In genomic region chr12:94147377-94147990, GRCh38 we compare ENCODE assay signal across 8 cellular contexts. TPM values are rescaled to one million over a fixed set of nuclear protein-coding genes. Genes with fewer than 3 reads are reported as not detected.
DNase-seq lines count a peak whose midpoint lies in the region; ATAC-seq and TF ChIP-seq lines count a peak whose summit lies in the region.

No MANE protein-coding gene starts in this region.

- in situ Hi-C loops in HAP-1 (cut with MboI; ENCODE audit: low sequenced_read_pairs) = loop anchor here (10.0 kb wide), 1 partner anchor 287 kb away; no protein-coding TSS in a partner anchor

- no peak for TF ChIP-seq CTCF in BJ (IDR thresholded peaks at IDR 0.05; ENCODE audit: insufficient read depth, low read depth, low read length)
- no peak for TF ChIP-seq CTCF in breast epithelium (IDR thresholded peaks at IDR 0.05)
- no peak for TF ChIP-seq CTCF in nephron (IDR thresholded peaks at IDR 0.05; ENCODE audit: unreplicated experiment in 3 of 3)

- POLR2A ChIA-PET in BJ (lab: Charles Lee) = no interaction called here

- H3K27me3 Mint-ChIP-seq in nephron (ENCODE audit: low read depth) = peaks cover 62% of the 10 kb centered on the region

- H3K4me1 ChIP-seq in HAP-1 (peaks cover 24% of the 10 kb centered on the region), breast epithelium (peaks cover 0 to 7% of the 10 kb centered on the region in 2 donors)

- no peak overlapping the region for H3K27ac Mint-ChIP-seq in nephron

- H3K36me3 ChIP-seq in BJ (ENCODE audit: control insufficient read depth, insufficient read depth, low read length) (no peaks in the 10 kb centered on the region), HAP-1 (replicated peaks) (no peaks in the 10 kb centered on the region), breast epithelium (no peaks in the 10 kb centered on the region)

- TF ChIP-seq POLR2A in breast epithelium (IDR thresholded peaks at IDR 0.05) = no peak

- H3K9me3 ChIP-seq in HAP-1 (no peaks in the 10 kb centered on the region), breast epithelium (no peaks in the 10 kb centered on the region)

- H3K9me3 Mint-ChIP-seq in nephron = no peaks in the 10 kb centered on the region

- no peaks in the 10 kb centered on the region for H3K36me3 Mint-ChIP-seq in nephron (ENCODE audit: low read depth)

- ATAC-seq in GM18517 (IDR thresholded peaks at IDR 0.05; ENCODE audit: unreplicated experiment) (no peak), GM18511 (IDR thresholded peaks at IDR 0.05; ENCODE audit: unreplicated experiment) (no peak)

- H3K4me3 Mint-ChIP-seq in nephron = peak overlapping the region; percentile 82 to 87 (median 86)

- intact Hi-C loops in breast epithelium (cut with DNase I; ENCODE audit: low total_unique reads) = loop anchor here (10.0 kb wide), 1 partner anchor 597 kb away; no protein-coding TSS in a partner anchor

- H3K4me3 ChIP-seq in BJ (ENCODE audit: low read depth, low read length) = peak overlapping the region; percentile 50
- peak overlapping the region; percentile 60 for H3K4me3 ChIP-seq in HAP-1
- peak overlapping the region; percentile 66 to 83 (median 66) for H3K4me3 ChIP-seq in breast epithelium

- peak overlapping the region; percentile 35 to 63 for H3K27ac ChIP-seq in breast epithelium

- DNase-seq in BJ (ENCODE audit: low read depth) (no peak), HAP-1 (ENCODE audit: low spot score in 2 of 2) (no peak), breast epithelium (ENCODE audit: low spot score in 2 of 2) (no peak), DMS153 (lab: John Stamatoyannopoulos, UW) (no peak), GM19238 (ENCODE audit: insufficient read length, low spot score) (no peak)

- H3K27me3 ChIP-seq in BJ (ENCODE audit: control insufficient read depth, insufficient read depth, low read length) = peaks cover 40% of the 10 kb centered on the region
- no peaks in the 10 kb centered on the region for H3K27me3 ChIP-seq in HAP-1 (ENCODE audit: low read depth)
- peaks cover 0 to 17% of the 10 kb centered on the region in 2 donors for H3K27me3 ChIP-seq in breast epithelium

- CTCF ChIA-PET in BJ (lab: Yijun Ruan, JAX) = interaction anchor here (4.2 kb wide), 1 partner anchor 12 kb away, joined by 29 read pairs; no protein-coding TSS in a partner anchor

- peaks cover 25% of the 10 kb centered on the region for H3K4me1 Mint-ChIP-seq in nephron

RNA-seq across cellular contexts. Expression of gene PLXNC1, which starts 0.9 kb away (rescaled TPM):
- 2.2 and 3.4 TPM in 2 replicates for polyA plus RNA-seq in BJ (2011; rRNA removed)
- 3.9 and 5.8 TPM in 2 replicates for polyA minus RNA-seq in BJ (2011; rRNA and poly(A)+ RNA removed)
- 10 to 100 TPM in 1 of 3 donors, 1 to 10 TPM in 2; 7.5 to 21.4 (median 8.2) TPM for total RNA-seq in breast epithelium
